ENCODE assay signal across 14 cellular contexts in the genomic region with DNA sequence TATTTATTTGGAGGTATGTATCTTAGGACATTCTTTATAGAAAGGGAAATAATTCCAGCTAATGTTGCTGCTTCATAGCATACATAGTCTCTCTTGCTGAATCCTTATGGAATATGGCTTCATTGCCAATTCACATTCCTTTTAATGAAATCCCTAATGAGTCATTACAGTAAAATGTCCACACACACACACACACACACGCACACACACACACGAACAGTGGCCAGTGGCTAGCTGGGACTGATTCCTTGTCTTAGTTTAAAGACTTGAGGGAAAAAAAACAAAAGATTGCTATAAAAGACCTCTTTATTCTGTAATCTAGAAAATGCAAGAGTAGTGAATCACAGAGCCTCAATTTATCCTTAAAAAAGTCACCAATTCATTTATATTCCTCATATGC.
DNase-seq lines count a peak whose midpoint lies in the region; TF ChIP-seq lines count a peak whose summit lies in the region.
"Had no signal": no experiment of that assay in that cellular context is flagged by ENCODE, and none has a peak within 500 bp of the region (broad histone marks: within the 10 kb centered on the region; RNA-seq: fewer than 3 reads in every experiment).

No MANE protein-coding gene starts in this region.

- POLR2A ChIA-PET in AG04449 (lab: Yijun Ruan, JAX) = interaction anchor here (1.0 to 1.2 kb wide), 2 partner anchors 12 to 32 kb away, joined by 3 read pairs; no protein-coding TSS in a partner anchor

- no peaks in the 10 kb centered on the region for H3K27me3 ChIP-seq in dorsolateral prefrontal cortex
- H3K27me3 ChIP-seq: gastroesophageal sphincter had no signal

- CTCF ChIA-PET in AG04449 (lab: Yijun Ruan, JAX) = no interaction called here

- TF ChIP-seq CTCF in AG04449 (IDR thresholded peaks at IDR 0.05; ENCODE audit: insufficient read depth, low read length, missing control alignments) (no peak), dorsolateral prefrontal cortex (IDR thresholded peaks at IDR 0.05 in 54 of 56, conservative IDR thresholded peaks at IDR 0.05 in 2 of 56; ENCODE audit: low read depth in 1 of 56, partially characterized antibody in 56 of 56) (no peak)

- peak; percentile 97 for DNase-seq in AG04449 (ENCODE audit: low read depth, low spot score)
- DNase-seq in HS-5 (ENCODE audit: low read depth) = peak; percentile 49
- peak; percentile 79 for DNase-seq in amniotic stem cell (lab: John Stamatoyannopoulos, UW)
- peak; percentile 64 for DNase-seq in hepatic stellate cell (ENCODE audit: low spot score)
- DNase-seq in midbrain (lab: John Stamatoyannopoulos, UW) = no peak
- no peak for DNase-seq in dorsolateral prefrontal cortex
- DNase-seq in effector CD4-positive, alpha-beta T cell = no peak
- no peak for DNase-seq in C1 segment of cervical spinal cord (lab: John Stamatoyannopoulos, UW)
- DNase-seq: activated T-cell treated with anti-CD3 and anti-CD28 coated beads, Interleukin-2, amount 50 U/mL, for 24 hours; caudate nucleus; H7; Karpas-422; WERI-Rb-1 had no signal

- H3K27ac ChIP-seq in dorsolateral prefrontal cortex = no peak overlapping the region
- H3K27ac ChIP-seq: gastroesophageal sphincter, WERI-Rb-1 had no signal

- H3K4me3 ChIP-seq in AG04449 (ENCODE audit: low read depth, low read length) = no peak overlapping the region
- no peak overlapping the region for H3K4me3 ChIP-seq in dorsolateral prefrontal cortex
- H3K4me3 ChIP-seq: gastroesophageal sphincter had no signal

- intact Hi-C loops in dorsolateral prefrontal cortex (cut with DNase I) = no loop called here

Comparison
In these comparisons a context has a peak if more than half of its experiments do, and no peak if none do; other contexts are left out.
1. DNase-seq: peak in AG04449 (single experiment), HS-5 (single experiment), amniotic stem cell (single experiment) and hepatic stellate cell (single experiment); none in midbrain (single experiment), dorsolateral prefrontal cortex (0 of 10), effector CD4-positive, alpha-beta T cell (single experiment) and C1 segment of cervical spinal cord (0 of 14).